ENCODE assay signal across 22 cellular contexts in genomic region chr2:71706121-71706520, GRCh38.
DNase-seq lines count a peak whose midpoint lies in the region; ATAC-seq and TF ChIP-seq lines count a peak whose summit lies in the region.
"Had no signal": no experiment of that assay in that cellular context is flagged by ENCODE, and none has a peak within 500 bp of the region (broad histone marks: within the 10 kb centered on the region; RNA-seq: fewer than 3 reads in every experiment).

No MANE protein-coding gene starts in this region.

- H2BK12ac ChIP-seq in neuronal stem cell (ENCODE audit: low read length): no peak overlapping the region

- ATAC-seq in left ventricle myocardium superior (no peak), HG03108 (IDR thresholded peaks at IDR 0.05; ENCODE audit: unreplicated experiment) (no peak), HG02885 (IDR thresholded peaks at IDR 0.05; ENCODE audit: poor library complexity, unreplicated experiment) (no peak)
- ATAC-seq: CD8-positive, alpha-beta T cell; K562; PC-3 had no signal

- H3K4me3 ChIP-seq in right atrium auricular region (no peak overlapping the region), neuronal stem cell (ENCODE audit: low read length in 2 of 2) (no peak overlapping the region)
- H3K4me3 ChIP-seq: GM23248, K562, MG63, SJSA1 had no signal

- no peak overlapping the region for H3K23ac ChIP-seq in neuronal stem cell (ENCODE audit: low read depth, low read length, poor library complexity)

- H3K4me1 ChIP-seq in right atrium auricular region (peaks cover 0 to 70% of the 10 kb centered on the region in 2 donors), neuronal stem cell (ENCODE audit: control insufficient read depth in 2 of 2, insufficient read depth in 1 of 2, low read depth in 1 of 2, low read length in 2 of 2) (peaks cover 2 to 15% of the 10 kb centered on the region in 2 donors)
- H3K4me1 ChIP-seq: Caco-2 had no signal

- H3K9ac ChIP-seq in neuronal stem cell (ENCODE audit: low read depth, low read length, poor library complexity): no peak overlapping the region
- H3K9ac ChIP-seq: GM23248 had no signal

- H3K27me3 ChIP-seq in right atrium auricular region (no peaks in the 10 kb centered on the region), neuronal stem cell (ENCODE audit: control insufficient read depth in 3 of 3, insufficient read depth in 3 of 3, low read depth in 1 of 3, low read length in 3 of 3) (no peaks in the 10 kb centered on the region)
- H3K27me3 ChIP-seq: MG63, SJSA1 had no signal

- H3K36me3 ChIP-seq in right atrium auricular region (no peaks in the 10 kb centered on the region), neuronal stem cell (replicated peaks in 1 of 2; ENCODE audit: control insufficient read depth in 2 of 2, insufficient read depth in 2 of 2, low read length in 2 of 2) (no peaks in the 10 kb centered on the region)
- H3K36me3 ChIP-seq: MG63, SJSA1 had no signal

- H2BK15ac ChIP-seq in neuronal stem cell (ENCODE audit: low read length): no peak overlapping the region

- H2BK120ac ChIP-seq in neuronal stem cell (ENCODE audit: low read depth, low read length): no peak overlapping the region

- H2BK5ac ChIP-seq in neuronal stem cell (ENCODE audit: low read length): no peak overlapping the region

- no CpG with 5 or more reads among the region's 4 CpGs for WGBS in neuronal stem cell (ENCODE audit: extremely low coverage in 2 of 2, insufficient read length in 2 of 2, insufficient replicate concordance in 1 of 2), 2 donors

- intact Hi-C loops in left ventricle myocardium superior (cut with micrococcal nuclease): no loop called here

- no peak overlapping the region for H2AFZ ChIP-seq in neuronal stem cell (ENCODE audit: low read length)
- H2AFZ ChIP-seq: GM23248 had no signal

- no peak for DNase-seq in right atrium auricular region (ENCODE audit: low spot score)
- no peak for DNase-seq in left ventricle myocardium superior
- peak; percentile 4 for DNase-seq in NCI-H146 treated with DMSO at 0.1 percent for 48 hours (lab: John Stamatoyannopoulos, UW; ENCODE audit: unreplicated experiment)
- no peak for DNase-seq in neuronal stem cell (ENCODE audit: low spot score)
- DNase-seq in KG1 (lab: John Stamatoyannopoulos, UW): no peak
- DNase-seq: Caco-2; CD8-positive, alpha-beta T cell; GM23248; H7; MG63; NCI-H1105 treated with DMSO at 0.1 percent for 48 hours; NCI-H1694; NCI-H2029 treated with DMSO at 0.1 percent for 48 hours; NCI-H226; NCI-H748 treated with DMSO at 0.1 percent for 48 hours; NK-92 treated with Interleukin-12 subunit alpha and Interleukin-12 subunit beta, amount 100 ng/mL, for 24 hours; PC-3 had no signal

- H3K27ac ChIP-seq in right atrium auricular region (peak overlapping the region; percentile 76 to 94), neuronal stem cell (replicated peaks; ENCODE audit: low read length) (no peak overlapping the region)
- H3K27ac ChIP-seq: C4-2B, GM23248, SJSA1 had no signal

- H4K8ac ChIP-seq in neuronal stem cell (ENCODE audit: low read depth, low read length): no peak overlapping the region

- H3K9me3 ChIP-seq in right atrium auricular region (no peaks in the 10 kb centered on the region), neuronal stem cell (replicated peaks in 1 of 2; ENCODE audit: control insufficient read depth in 2 of 2, insufficient read depth in 1 of 2, low read depth in 1 of 2, low read length in 2 of 2) (no peaks in the 10 kb centered on the region)
- H3K9me3 ChIP-seq: Caco-2, MG63, SJSA1 had no signal

- peak overlapping the region; percentile 15 for H2AK5ac ChIP-seq in neuronal stem cell (ENCODE audit: low read depth, low read length)

- H3K4ac ChIP-seq in neuronal stem cell (ENCODE audit: low read length): no peak overlapping the region

- no peaks in the 10 kb centered on the region for H3K79me1 ChIP-seq in neuronal stem cell (ENCODE audit: low read depth, low read length)

- no peak overlapping the region for H4K91ac ChIP-seq in neuronal stem cell (ENCODE audit: low read depth, low read length, poor library complexity)

- no peak for TF ChIP-seq CTCF in right atrium auricular region (IDR thresholded peaks at IDR 0.05)

- H3K14ac ChIP-seq in neuronal stem cell (ENCODE audit: low read length): no peak overlapping the region

- no peak overlapping the region for H3K4me2 ChIP-seq in neuronal stem cell (ENCODE audit: insufficient read depth, low read length, poor library complexity, severe bottlenecking)

- H3K18ac ChIP-seq in neuronal stem cell (ENCODE audit: low read length): peak overlapping the region; percentile 30
